ENCODE assay signal across 15 cellular contexts in the genomic region with DNA sequence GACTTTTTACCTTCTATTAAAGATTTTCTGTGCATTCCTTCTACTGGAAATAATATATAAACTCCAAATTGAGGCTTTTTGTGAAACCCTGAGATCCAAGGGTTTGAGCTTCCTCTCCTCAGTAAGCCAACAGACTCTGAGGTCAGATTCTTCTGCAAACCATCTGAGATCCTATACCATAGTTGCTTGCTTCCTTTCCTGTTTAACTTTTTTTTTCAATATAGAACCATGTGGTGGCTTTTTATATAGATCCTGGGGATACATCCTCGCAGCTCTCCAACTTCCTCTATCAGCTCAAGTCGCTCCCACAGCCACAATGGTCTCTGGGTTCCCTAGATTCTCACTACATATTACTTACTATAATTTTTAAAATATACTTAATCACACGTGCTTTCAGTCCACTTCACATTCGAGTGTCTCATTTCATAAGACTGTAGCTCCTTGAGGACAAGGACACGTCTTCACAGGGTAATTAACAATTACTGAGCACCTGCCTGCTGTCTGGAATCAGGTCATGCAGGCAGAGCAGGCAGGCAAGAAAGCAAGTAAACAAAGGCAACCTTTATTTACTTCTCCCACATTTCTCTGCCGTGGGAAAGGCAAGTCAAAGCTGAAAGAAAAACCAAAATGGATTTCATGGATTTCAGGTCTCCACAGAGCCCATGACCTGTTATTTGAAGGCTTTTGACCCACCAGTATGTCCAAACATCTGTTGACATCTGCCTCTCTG.
"Had no signal": no experiment of that assay in that cellular context is flagged by ENCODE, and none has a peak within 500 bp of the region (broad histone marks: within the 10 kb centered on the region; RNA-seq: fewer than 3 reads in every experiment).

No MANE protein-coding gene starts in this region.

- H3K36me3 ChIP-seq: left ventricle myocardium inferior, transverse colon had no signal

- H3K27me3 ChIP-seq: transverse colon had no signal

- H3K4me1 ChIP-seq: left ventricle myocardium inferior had no signal

- H3K9me3 ChIP-seq: transverse colon had no signal

- H3K27ac ChIP-seq: left ventricle myocardium inferior, transverse colon had no signal

- DNase-seq: activated CD4-positive, CD25-positive, alpha-beta regulatory T cell treated with anti-CD3 and anti-CD28 coated beads, Interleukin-2, amount 50 U/mL, for 72 hours; activated naive CD4-positive, alpha-beta T cell treated with Interleukin-2 at 50 U/mL for 16 hours; activated naive CD8-positive, alpha-beta T cell treated with anti-CD3 and anti-CD28 coated beads, Interleukin-2, amount 50 U/mL, for 24 hours; aorta; effector CD8-positive, alpha-beta T cell; foreskin fibroblast; hippocampal formation; left ventricle myocardium inferior; mesendoderm; occipital lobe; right cardiac atrium; stimulated activated naive CD8-positive, alpha-beta T cell treated with anti-CD3 and anti-CD28 coated beads, Interleukin-15, Interleukin-2, amounts not matched to agents 100 U/mL and 50 U/mL, for 24 hours; T-helper 9 cell; transverse colon had no signal

- H3K4me3 ChIP-seq: left ventricle myocardium inferior, smooth muscle cell, transverse colon had no signal
